8 cellular contexts compared by ENCODE assay signal in the genomic region with DNA sequence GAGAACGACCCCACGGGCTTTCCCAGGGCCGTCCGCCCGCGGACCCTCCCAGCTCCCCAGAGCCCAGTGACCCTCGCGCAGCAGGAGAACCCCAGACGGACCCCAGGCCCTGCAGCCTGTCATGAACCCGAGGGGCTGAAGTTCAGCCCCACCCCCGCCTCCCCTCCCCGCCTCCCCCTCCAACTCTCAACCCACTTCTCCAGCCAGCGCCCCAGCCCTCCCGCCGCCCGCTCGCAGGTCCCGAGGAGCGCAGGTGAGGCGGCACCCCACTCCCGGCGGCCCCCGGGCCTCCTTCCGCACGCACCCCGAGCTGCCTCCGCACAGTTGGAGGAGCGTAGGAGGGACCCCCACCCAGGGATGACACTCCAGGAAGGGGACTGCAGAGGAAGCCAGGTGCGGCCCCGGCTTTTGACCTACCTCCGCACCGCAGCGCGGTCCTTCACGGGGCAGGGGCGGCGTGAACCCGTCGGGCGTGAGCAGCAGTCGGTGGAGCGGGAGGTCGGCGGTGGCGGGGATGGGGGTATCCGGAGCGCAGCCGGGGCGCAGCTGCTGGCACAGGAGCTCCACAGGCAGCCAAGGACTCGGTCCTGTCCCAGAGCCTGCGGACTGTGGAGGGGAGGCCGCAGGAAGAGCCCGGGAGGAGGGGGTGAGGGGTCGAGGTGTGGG. TPM values are rescaled to one million over a fixed set of nuclear protein-coding genes. Genes with fewer than 3 reads are reported as not detected.
DNase-seq lines count a peak whose midpoint lies in the region; ATAC-seq and TF ChIP-seq lines count a peak whose summit lies in the region.

A gene with protein sequence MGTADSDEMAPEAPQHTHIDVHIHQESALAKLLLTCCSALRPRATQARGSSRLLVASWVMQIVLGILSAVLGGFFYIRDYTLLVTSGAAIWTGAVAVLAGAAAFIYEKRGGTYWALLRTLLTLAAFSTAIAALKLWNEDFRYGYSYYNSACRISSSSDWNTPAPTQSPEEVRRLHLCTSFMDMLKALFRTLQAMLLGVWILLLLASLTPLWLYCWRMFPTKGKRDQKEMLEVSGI (plus strand): TSS at position 194 of the 666 bp plus-strand sequence. CDS start 782 bp downstream, outside the sequence.

- H3K4me3 ChIP-seq in ectodermal cell (ENCODE audit: insufficient read depth, low read depth, low read length) (peak within 1 kb of the TSS; percentile 38), mucosa of descending colon (peak within 1 kb of the TSS; percentile 57), testis (peak within 1 kb of the TSS; percentile 47 to 54)

- H3K9me3 ChIP-seq in ectodermal cell (ENCODE audit: control insufficient read depth, low read length) (no peaks in the 10 kb centered on the region), mucosa of descending colon (peaks cover under 1% of the 10 kb centered on the region), testis (no peaks in the 10 kb centered on the region)

- no peak within 1 kb of the TSS for H3K27ac Mint-ChIP-seq in HFFc6

- no peaks in the 10 kb centered on the region for H3K36me3 Mint-ChIP-seq in HFFc6 (ENCODE audit: low read depth)

- no peaks in the 10 kb centered on the region; the same call in 1 of the 2 replicates for H3K9me3 Mint-ChIP-seq in HFFc6

- H3K4me1 ChIP-seq in ectodermal cell (ENCODE audit: control insufficient read depth, insufficient read depth, low read length) (no peaks in the 10 kb centered on the region), mucosa of descending colon (ENCODE audit: low read depth) (peaks cover 21% of the 10 kb centered on the region), testis (peaks cover 8% of the 10 kb centered on the region)

- H3K27me3 Mint-ChIP-seq in HFFc6 (ENCODE audit: insufficient read depth) = peaks cover 10% of the 10 kb centered on the region

- H3K36me3 ChIP-seq in ectodermal cell (ENCODE audit: control insufficient read depth, insufficient read depth, low read length) (no peaks in the 10 kb centered on the region), mucosa of descending colon (ENCODE audit: low read depth) (no peaks in the 10 kb centered on the region), testis (ENCODE audit: low read depth, missing control alignments) (no peaks in the 10 kb centered on the region)

- ATAC-seq in mucosa of descending colon = peak; percentile 69
- ATAC-seq in GM21619 (IDR thresholded peaks at IDR 0.05; ENCODE audit: unreplicated experiment) = no peak

- H3K27ac ChIP-seq in ectodermal cell (ENCODE audit: insufficient read depth, low read depth, low read length, poor library complexity, severe bottlenecking) (no peak within 1 kb of the TSS), testis (no peak within 1 kb of the TSS)

- TF ChIP-seq POLR2A in testis (IDR thresholded peaks at IDR 0.05) = no peak

- DNase-seq in NCI-H1092 treated with DMSO at 0.1 percent for 48 hours (lab: John Stamatoyannopoulos, UW) (peak; percentile 12), NCI-H1092 (lab: John Stamatoyannopoulos, UW) (no peak), mucosa of descending colon (peak; percentile 70 to 80 (median 75)), testis (no peak), Kasumi-1 (lab: John Stamatoyannopoulos, UW) (no peak), HFFc6 (no peak)

- H3K27me3 ChIP-seq in ectodermal cell (ENCODE audit: control insufficient read depth, insufficient read depth, low read length, poor library complexity, severe bottlenecking) (peaks cover 52% of the 10 kb centered on the region), testis (no peaks in the 10 kb centered on the region)

- H3K4me1 Mint-ChIP-seq in HFFc6 (ENCODE audit: low read depth) = no peaks in the 10 kb centered on the region

- intact Hi-C loops in mucosa of descending colon (cut with DNase I, micrococcal nuclease) = no loop called here
- intact Hi-C loops in testis (cut with DNase I; ENCODE audit: low total_unique reads) = no loop called here

- 6 to 7% methylated on average over 52 of the region's 54 CpGs for WGBS in ectodermal cell, 2 experiments
- WGBS in testis, 2 donors = 0 to 2% methylated on average over 1 to 49 of the region's 54 CpGs

- no peak within 1 kb of the TSS for H3K4me3 Mint-ChIP-seq in HFFc6

- TF ChIP-seq CTCF in mucosa of descending colon (IDR thresholded peaks at IDR 0.05) (no peak), testis (IDR thresholded peaks at IDR 0.05) (no peak), HFFc6 (IDR thresholded peaks at IDR 0.05) (no peak)

RNA-seq across cellular contexts. Expression of the gene that starts here (rescaled TPM):
- 2.0 TPM for polyA plus RNA-seq in ectodermal cell (2013, experiment 1 of 4)
- 0.62 TPM for polyA plus RNA-seq in ectodermal cell (2013, experiment 2 of 4)
- polyA plus RNA-seq in ectodermal cell (2013, experiment 3 of 4) = 2.6 TPM
- 4.1 TPM for polyA plus RNA-seq in ectodermal cell (2013, experiment 4 of 4)
- total RNA-seq in mucosa of descending colon = 100 to 1,000 TPM; 178 to 282 (median 245) TPM
- 1 to 10 TPM; 1.6 to 4.2 TPM for total RNA-seq in testis
- 34.7 TPM for polyA plus RNA-seq in testis (ENCODE audit: insufficient read depth, low read depth, low replicate concordance)
- total RNA-seq in HFFc6 (2021; fragmentation: NEBNext Ultra II Directional; extraction: Animal tissue kit (Norgen Biotek cat#: 25700)) = not detected

Comparison
In these comparisons a context has a peak if more than half of its experiments do, and no peak if none do; other contexts are left out.
1. RNA of the gene that starts here (total RNA-seq): 178 to 282 TPM in mucosa of descending colon; 1.6 to 4.2 TPM in testis and not detected in HFFc6; every median in the first group is over 10 times any median in the second.
2. DNase-seq: peak in NCI-H1092 treated with DMSO at 0.1 percent for 48 hours (single experiment) and mucosa of descending colon (3 of 3); none in NCI-H1092 (single experiment), testis (single experiment), Kasumi-1 (0 of 2) and HFFc6 (single experiment).
3. Peak in every context shown above with its lines, with median percentiles within 50 percentile points of each other: H3K4me3 ChIP-seq.